10 cellular contexts compared by ENCODE assay signal in the genomic region with DNA sequence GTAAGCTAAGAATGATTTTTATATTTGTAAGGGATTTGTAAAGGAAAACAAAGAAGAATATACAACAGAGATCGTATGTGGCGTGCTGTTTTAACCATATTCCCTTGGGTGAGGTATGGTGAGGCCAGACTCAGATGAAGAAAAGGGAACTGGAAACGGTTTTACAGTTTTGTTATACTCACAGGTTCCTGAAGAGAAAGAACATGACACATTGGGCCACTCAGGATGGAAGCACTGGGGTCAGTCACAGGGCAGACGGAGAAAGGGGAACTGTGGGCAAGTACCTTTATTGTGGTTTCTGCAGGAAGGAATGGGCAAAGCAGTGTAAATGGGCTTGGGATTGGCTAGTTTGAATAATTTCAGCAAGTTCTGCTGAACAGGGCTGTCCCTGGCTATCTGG.
DNase-seq lines count a peak whose midpoint lies in the region; ATAC-seq and TF ChIP-seq lines count a peak whose summit lies in the region.
"Had no signal": no experiment of that assay in that cellular context is flagged by ENCODE, and none has a peak within 500 bp of the region (broad histone marks: within the 10 kb centered on the region; RNA-seq: fewer than 3 reads in every experiment).

No MANE protein-coding gene starts in this region.

- ATAC-seq in GM21367 (IDR thresholded peaks at IDR 0.05; ENCODE audit: unreplicated experiment) (peak; percentile 99), HG03135 (IDR thresholded peaks at IDR 0.05; ENCODE audit: unreplicated experiment) (peak; percentile 96), SK-N-SH treated with all-trans-retinoic acid at 6 μM for 48 hours (no peak)

- H3K4me3 Mint-ChIP-seq in activated T-helper 1 cell treated with anti-CD3 and anti-CD28 coated beads, Interleukin-12 subunit alpha, Interleukin-12 subunit beta, Interleukin-2, Interleukin-4 antibody, amounts not matched to agents 30 ng/mL and 10 ng/mL and 1 ng/mL, durations not matched to agents 14 hours and 24 hours and 36 hours: no peak overlapping the region
- H3K4me3 Mint-ChIP-seq: activated naive CD4-positive, alpha-beta T cell treated with anti-CD3 and anti-CD28 coated beads, Interleukin-2, amount 50 U/mL, for 24 hours had no signal

- H3K27me3 Mint-ChIP-seq in activated T-helper 1 cell treated with anti-CD3 and anti-CD28 coated beads, Interleukin-12 subunit alpha, Interleukin-12 subunit beta, Interleukin-2, Interleukin-4 antibody, amounts not matched to agents 30 ng/mL and 10 ng/mL and 1 ng/mL, durations not matched to agents 14 hours and 24 hours and 36 hours (ENCODE audit: insufficient read depth): peaks cover 2% of the 10 kb centered on the region

- POLR2A ChIA-PET in GM10248 (lab: Yijun Ruan, JAX): no interaction called here

- CTCF ChIA-PET in GM10248 (lab: Yijun Ruan, JAX): no interaction called here

- H3K27ac Mint-ChIP-seq in activated T-helper 1 cell treated with anti-CD3 and anti-CD28 coated beads, Interleukin-12 subunit alpha, Interleukin-12 subunit beta, Interleukin-2, Interleukin-4 antibody, amounts not matched to agents 30 ng/mL and 10 ng/mL and 1 ng/mL, durations not matched to agents 14 hours and 24 hours and 36 hours: no peak overlapping the region
- H3K27ac Mint-ChIP-seq: activated naive CD4-positive, alpha-beta T cell treated with anti-CD3 and anti-CD28 coated beads, Interleukin-2, amount 50 U/mL, for 24 hours had no signal

- H3K4me1 Mint-ChIP-seq in activated T-helper 1 cell treated with anti-CD3 and anti-CD28 coated beads, Interleukin-12 subunit alpha, Interleukin-12 subunit beta, Interleukin-2, Interleukin-4 antibody, amounts not matched to agents 30 ng/mL and 10 ng/mL and 1 ng/mL, durations not matched to agents 14 hours and 24 hours and 36 hours (ENCODE audit: low read depth): no peaks in the 10 kb centered on the region
- H3K4me1 Mint-ChIP-seq: activated naive CD4-positive, alpha-beta T cell treated with anti-CD3 and anti-CD28 coated beads, Interleukin-2, amount 50 U/mL, for 24 hours had no signal

- H3K36me3 Mint-ChIP-seq in activated T-helper 1 cell treated with anti-CD3 and anti-CD28 coated beads, Interleukin-12 subunit alpha, Interleukin-12 subunit beta, Interleukin-2, Interleukin-4 antibody, amounts not matched to agents 30 ng/mL and 10 ng/mL and 1 ng/mL, durations not matched to agents 14 hours and 24 hours and 36 hours (ENCODE audit: low read depth): no peaks in the 10 kb centered on the region
- H3K36me3 Mint-ChIP-seq: activated naive CD4-positive, alpha-beta T cell treated with anti-CD3 and anti-CD28 coated beads, Interleukin-2, amount 50 U/mL, for 24 hours had no signal

- TF ChIP-seq CTCF in GM10248 (IDR thresholded peaks at IDR 0.05; ENCODE audit: control extremely low read depth, extremely low read depth, low read depth, missing control alignments): no peak

- DNase-seq in GM10248 (ENCODE audit: extremely low spot score) (peak; percentile 15), SIG-M5 treated with dmso at 0.1 percent for 504 hours (lab: John Stamatoyannopoulos, UW; ENCODE audit: unreplicated experiment) (peak; percentile 89), NCI-H748 (lab: John Stamatoyannopoulos, UW; ENCODE audit: unreplicated experiment) (no peak), dermis blood vessel endothelial cell (no peak)
- no peak for DNase-seq in activated T-helper 1 cell treated with anti-CD3 and anti-CD28 coated beads, Interleukin-12 subunit alpha, Interleukin-12 subunit beta, Interleukin-2, Interleukin-4 antibody, amounts not matched to agents 30 ng/mL and 10 ng/mL and 1 ng/mL, durations not matched to agents 14 hours and 24 hours and 36 hours (ENCODE audit: low spot score)
- DNase-seq: mesenchymal stem cell had no signal

- intact Hi-C loops in activated T-helper 1 cell treated with anti-CD3 and anti-CD28 coated beads, Interleukin-12 subunit alpha, Interleukin-12 subunit beta, Interleukin-2, Interleukin-4 antibody, amounts not matched to agents 30 ng/mL and 10 ng/mL and 1 ng/mL, durations not matched to agents 14 hours and 24 hours and 36 hours (cut with micrococcal nuclease): no loop called here

- H3K9me3 Mint-ChIP-seq in activated T-helper 1 cell treated with anti-CD3 and anti-CD28 coated beads, Interleukin-12 subunit alpha, Interleukin-12 subunit beta, Interleukin-2, Interleukin-4 antibody, amounts not matched to agents 30 ng/mL and 10 ng/mL and 1 ng/mL, durations not matched to agents 14 hours and 24 hours and 36 hours: no peaks in the 10 kb centered on the region

TF ChIP-seq in SK-N-SH treated with all-trans-retinoic acid at 6 μM for 48 hours, 23 proteins besides CTCF, POLR2A, EP300 and RAD21:
- no peak for TF ChIP-seq TCF4 (CRISPR knock-in tag; IDR thresholded peaks at IDR 0.05; ENCODE audit: borderline replicate concordance)
- TF ChIP-seq OSR1 (CRISPR knock-in tag; IDR thresholded peaks at IDR 0.05): no peak
- no peak for TF ChIP-seq ARNTL (CRISPR knock-in tag; IDR thresholded peaks at IDR 0.05; ENCODE audit: borderline replicate concordance, low read depth)
- no peak for TF ChIP-seq ZNF70 (CRISPR knock-in tag; IDR thresholded peaks at IDR 0.05)
- TF ChIP-seq, protein P1, sequence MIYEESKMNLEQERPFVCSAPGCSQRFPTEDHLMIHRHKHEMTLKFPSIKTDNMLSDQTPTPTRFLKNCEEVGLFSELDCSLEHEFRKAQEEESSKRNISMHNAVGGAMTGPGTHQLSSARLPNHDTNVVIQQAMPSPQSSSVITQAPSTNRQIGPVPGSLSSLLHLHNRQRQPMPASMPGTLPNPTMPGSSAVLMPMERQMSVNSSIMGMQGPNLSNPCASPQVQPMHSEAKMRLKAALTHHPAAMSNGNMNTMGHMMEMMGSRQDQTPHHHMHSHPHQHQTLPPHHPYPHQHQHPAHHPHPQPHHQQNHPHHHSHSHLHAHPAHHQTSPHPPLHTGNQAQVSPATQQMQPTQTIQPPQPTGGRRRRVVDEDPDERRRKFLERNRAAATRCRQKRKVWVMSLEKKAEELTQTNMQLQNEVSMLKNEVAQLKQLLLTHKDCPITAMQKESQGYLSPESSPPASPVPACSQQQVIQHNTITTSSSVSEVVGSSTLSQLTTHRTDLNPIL (CRISPR knock-in tag; IDR thresholded peaks at IDR 0.05; ENCODE audit: low read depth): no peak
- no peak for TF ChIP-seq ZFP30 (CRISPR knock-in tag; IDR thresholded peaks at IDR 0.05)
- TF ChIP-seq TOX (CRISPR knock-in tag; IDR thresholded peaks at IDR 0.05; ENCODE audit: borderline replicate concordance): no peak
- TF ChIP-seq, protein P2, sequence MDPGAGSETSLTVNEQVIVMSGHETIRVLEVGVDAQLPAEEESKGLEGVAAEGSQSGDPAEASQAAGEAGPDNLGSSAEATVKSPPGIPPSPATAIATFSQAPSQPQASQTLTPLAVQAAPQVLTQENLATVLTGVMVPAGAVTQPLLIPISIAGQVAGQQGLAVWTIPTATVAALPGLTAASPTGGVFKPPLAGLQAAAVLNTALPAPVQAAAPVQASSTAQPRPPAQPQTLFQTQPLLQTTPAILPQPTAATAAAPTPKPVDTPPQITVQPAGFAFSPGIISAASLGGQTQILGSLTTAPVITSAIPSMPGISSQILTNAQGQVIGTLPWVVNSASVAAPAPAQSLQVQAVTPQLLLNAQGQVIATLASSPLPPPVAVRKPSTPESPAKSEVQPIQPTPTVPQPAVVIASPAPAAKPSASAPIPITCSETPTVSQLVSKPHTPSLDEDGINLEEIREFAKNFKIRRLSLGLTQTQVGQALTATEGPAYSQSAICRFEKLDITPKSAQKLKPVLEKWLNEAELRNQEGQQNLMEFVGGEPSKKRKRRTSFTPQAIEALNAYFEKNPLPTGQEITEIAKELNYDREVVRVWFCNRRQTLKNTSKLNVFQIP (CRISPR knock-in tag; IDR thresholded peaks at IDR 0.05; ENCODE audit: borderline replicate concordance, low read depth): no peak
- TF ChIP-seq ZC3H10 (CRISPR knock-in tag; IDR thresholded peaks at IDR 0.05): no peak
- TF ChIP-seq CSDC2 (CRISPR knock-in tag; IDR thresholded peaks at IDR 0.05): no peak
- no peak for TF ChIP-seq ZNF8 (CRISPR knock-in tag; IDR thresholded peaks at IDR 0.05)

Comparison
In these comparisons a context has a peak if more than half of its experiments do, and no peak if none do; other contexts are left out.
1. DNase-seq: peak in GM10248 (single experiment) and SIG-M5 treated with dmso at 0.1 percent for 504 hours (single experiment); none in NCI-H748 (single experiment), activated T-helper 1 cell treated with anti-CD3 and anti-CD28 coated beads, Interleukin-12 subunit alpha, Interleukin-12 subunit beta, Interleukin-2, Interleukin-4 antibody, amounts not matched to agents 30 ng/mL and 10 ng/mL and 1 ng/mL, durations not matched to agents 14 hours and 24 hours and 36 hours (single experiment) and dermis blood vessel endothelial cell (single experiment).